8 cellular contexts compared by ENCODE assay signal in genomic region chr16:15897834-15898254, GRCh38. TPM values are rescaled to one million over a fixed set of nuclear protein-coding genes. Genes with fewer than 3 reads are reported as not detected.
A peak's percentile ranks its signal among the peaks of the same experiment; 100 is the strongest.
DNase-seq lines count a peak whose midpoint lies in the region; ATAC-seq lines count a peak whose summit lies in the region.

No MANE protein-coding gene starts in this region.

- DNase-seq in activated T-cell treated with anti-CD3 and anti-CD28 coated beads for 48 hours (ENCODE audit: low read depth) (peak; percentile 27), KBM-7 (peak; percentile 15), amniotic stem cell (lab: John Stamatoyannopoulos, UW) (peak; percentile 4), Right ventricle myocardium inferior (ENCODE audit: missing footprints) (no peak), NCI-H69 (lab: John Stamatoyannopoulos, UW) (no peak), sciatic nerve (ENCODE audit: low spot score) (no peak)
- DNase-seq in activated T-cell treated with anti-CD3 and anti-CD28 coated beads, Interleukin-2, amount 50 U/mL, for 1 hour, result no peak
- DNase-seq in stimulated activated naive CD8-positive, alpha-beta T cell treated with anti-CD3 and anti-CD28 coated beads, Interleukin-15, Interleukin-2, amounts not matched to agents 100 U/mL and 50 U/mL, for 24 hours, result peak; percentile 45

- peak; percentile 80 for ATAC-seq in stimulated activated naive CD8-positive, alpha-beta T cell treated with anti-CD3 and anti-CD28 coated beads, Interleukin-15, Interleukin-2, amounts not matched to agents 100 U/mL and 50 U/mL, for 24 hours
- no peak for ATAC-seq in Right ventricle myocardium inferior
- no peak for ATAC-seq in sciatic nerve

- in situ Hi-C loops in KBM-7 (cut with MboI; ENCODE audit: low pct_unique_long_range_greater_than_20kb, low sequenced_read_pairs), result no loop called here

- intact Hi-C loops in Right ventricle myocardium inferior (cut with DNase I) (no loop called here), sciatic nerve (cut with DNase I) (no loop called here)

RNA-seq across cellular contexts. Expression of gene CEP20, which starts 9.4 kb away (rescaled TPM):
- total RNA-seq in Right ventricle myocardium inferior (32.0 TPM), sciatic nerve (37.6 TPM)

RNA-seq across cellular contexts. Expression of gene MYH11, which starts 41.0 kb away (rescaled TPM):
- total RNA-seq in Right ventricle myocardium inferior, result 17.9 TPM
- total RNA-seq in sciatic nerve, result 53.9 TPM

RNA-seq across cellular contexts. Expression of gene ABCC1, which starts 51.6 kb away (rescaled TPM):
- 24.5 TPM for total RNA-seq in Right ventricle myocardium inferior
- total RNA-seq in sciatic nerve, result 34.2 TPM

Comparison
In these comparisons a context has a peak if more than half of its experiments do, and no peak if none do; other contexts are left out.
1. DNase-seq: peak in activated T-cell treated with anti-CD3 and anti-CD28 coated beads for 48 hours (single experiment), KBM-7 (single experiment), amniotic stem cell (single experiment) and stimulated activated naive CD8-positive, alpha-beta T cell treated with anti-CD3 and anti-CD28 coated beads, Interleukin-15, Interleukin-2, amounts not matched to agents 100 U/mL and 50 U/mL, for 24 hours (single experiment); none in activated T-cell treated with anti-CD3 and anti-CD28 coated beads, Interleukin-2, amount 50 U/mL, for 1 hour (single experiment), Right ventricle myocardium inferior (single experiment), NCI-H69 (single experiment) and sciatic nerve (single experiment).